ENCODE assay signal across 32 cellular contexts in genomic region chr5:61001647-61002046, GRCh38.
"Had no signal": no experiment of that assay in that cellular context is flagged by ENCODE, and none has a peak within 500 bp of the region (broad histone marks: within the 10 kb centered on the region; RNA-seq: fewer than 3 reads in every experiment).

No MANE protein-coding gene starts in this region.

- H3K27me3 Mint-ChIP-seq: naive thymus-derived CD8-positive, alpha-beta T cell; natural killer cell treated with Interleukin-12 subunit alpha and Interleukin-12 subunit beta and Interleukin-15 and Interleukin-18, amount 100 ng/mL, for 72 hours; progenitor cell of endocrine pancreas; stimulated activated memory B cell treated with anti-CD40 and anti-IgM and Interleukin-4, amounts not matched to agents 10 μg/mL and 1 μg/mL and 100 μg/mL, for 72 hours; stimulated activated naive CD8-positive, alpha-beta T cell treated with anti-CD3 and anti-CD28 coated beads, Interleukin-15, amount 100 ng/mL, for 72 hours; type B pancreatic cell had no signal

- H3K27ac Mint-ChIP-seq: natural killer cell treated with Interleukin-12 subunit alpha and Interleukin-12 subunit beta and Interleukin-15 and Interleukin-18, amount 100 ng/mL, for 72 hours; nephron progenitor cell; progenitor cell of endocrine pancreas; stimulated activated memory B cell treated with anti-CD40 and anti-IgM and Interleukin-4, amounts not matched to agents 10 μg/mL and 1 μg/mL and 100 μg/mL, for 72 hours; stimulated activated naive CD8-positive, alpha-beta T cell treated with anti-CD3 and anti-CD28 coated beads, Interleukin-15, amount 100 ng/mL, for 72 hours; type B pancreatic cell had no signal

- H3K4me3 ChIP-seq: ovary, psoas muscle, skin epidermis, smooth muscle cell, spleen, suprapubic skin, testis, tibial artery, transverse colon, upper lobe of right lung, uterus had no signal

- H3K27me3 ChIP-seq: neutrophil, ovary, spleen, suprapubic skin, testis, tibial artery, transverse colon, upper lobe of right lung, uterus had no signal

- H3K27ac ChIP-seq: neutrophil, ovary, parathyroid adenoma, psoas muscle, skin epidermis, spleen, suprapubic skin, testis, tibial artery, transverse colon, upper lobe of right lung, uterus had no signal

- H3K36me3 Mint-ChIP-seq: natural killer cell treated with Interleukin-12 subunit alpha and Interleukin-12 subunit beta and Interleukin-15 and Interleukin-18, amount 100 ng/mL, for 72 hours; type B pancreatic cell had no signal

- H3K4me2 ChIP-seq: smooth muscle cell had no signal

- H3K4me1 Mint-ChIP-seq: nephron progenitor cell; neural crest cell; stimulated activated memory B cell treated with anti-CD40 and anti-IgM and Interleukin-4, amounts not matched to agents 10 μg/mL and 1 μg/mL and 100 μg/mL, for 72 hours; stimulated activated naive CD8-positive, alpha-beta T cell treated with anti-CD3 and anti-CD28 coated beads, Interleukin-15, amount 100 ng/mL, for 72 hours had no signal

- H3K9ac ChIP-seq: parathyroid adenoma had no signal

- DNase-seq: naive thymus-derived CD8-positive, alpha-beta T cell; nephron progenitor cell; nucleus accumbens; ovary; posterior cingulate gyrus; psoas muscle; right cardiac atrium; spleen; stimulated activated CD4-positive, alpha-beta T cell treated with anti-CD3 and anti-CD28 coated beads, Interleukin-12 subunit alpha, Interleukin-12 subunit beta, amount 100 ng/mL, for 4 hours; stimulated activated CD4-positive, alpha-beta T cell treated with anti-CD3 and anti-CD28 coated beads, Interleukin-1b, Interleukin-23, amount 100 ng/mL, for 48 hours; stimulated activated CD4-positive, alpha-beta T cell treated with anti-CD3 and anti-CD28 coated beads, Interleukin-4, amount 100 ng/mL, for 1 hour; stimulated activated CD4-positive, alpha-beta T cell treated with anti-CD3 and anti-CD28 coated beads, Interleukin-4, amount 100 ng/mL, for 4 hours; stimulated activated CD8-positive, alpha-beta memory T cell treated with anti-CD3 and anti-CD28 coated beads, Interleukin-4, amount 100 ng/mL, for 48 hours; stimulated activated naive CD4-positive, alpha-beta T cell; stimulated activated naive CD8-positive, alpha-beta T cell treated with anti-CD3 and anti-CD28 coated beads, Interleukin-15, amount 100 ng/mL, for 72 hours; stimulated activated naive CD8-positive, alpha-beta T cell treated with anti-CD3 and anti-CD28 coated beads, Interleukin-15, Interleukin-2, amounts not matched to agents 100 U/mL and 50 U/mL, for 24 hours; testis; tibial artery; transverse colon; upper lobe of right lung; uterus had no signal

- H3K9me3 Mint-ChIP-seq: natural killer cell treated with Interleukin-12 subunit alpha and Interleukin-12 subunit beta and Interleukin-15 and Interleukin-18, amount 100 ng/mL, for 72 hours; stimulated activated memory B cell treated with anti-CD40 and anti-IgM and Interleukin-4, amounts not matched to agents 10 μg/mL and 1 μg/mL and 100 μg/mL, for 72 hours; stimulated activated naive CD8-positive, alpha-beta T cell treated with anti-CD3 and anti-CD28 coated beads, Interleukin-15, amount 100 ng/mL, for 72 hours; type B pancreatic cell had no signal

- H3K9me3 ChIP-seq: neutrophil, ovary, psoas muscle, suprapubic skin, testis, tibial artery, transverse colon, upper lobe of right lung, uterus had no signal

- H3K4me1 ChIP-seq: spleen, suprapubic skin, testis, transverse colon, upper lobe of right lung, uterus had no signal

- H3K36me3 ChIP-seq: neutrophil, ovary, spleen, suprapubic skin, tibial artery, transverse colon, upper lobe of right lung, uterus had no signal

- H2AFZ ChIP-seq: parathyroid adenoma had no signal

- H3K4me3 Mint-ChIP-seq: naive thymus-derived CD8-positive, alpha-beta T cell; natural killer cell treated with Interleukin-12 subunit alpha and Interleukin-12 subunit beta and Interleukin-15 and Interleukin-18, amount 100 ng/mL, for 72 hours; nephron progenitor cell; neural crest cell; stimulated activated memory B cell treated with anti-CD40 and anti-IgM and Interleukin-4, amounts not matched to agents 10 μg/mL and 1 μg/mL and 100 μg/mL, for 72 hours; stimulated activated naive CD8-positive, alpha-beta T cell treated with anti-CD3 and anti-CD28 coated beads, Interleukin-15, amount 100 ng/mL, for 72 hours; type B pancreatic cell had no signal

- ATAC-seq: naive thymus-derived CD8-positive, alpha-beta T cell; natural killer cell treated with Interleukin-12 subunit alpha and Interleukin-12 subunit beta and Interleukin-15 and Interleukin-18, amount 100 ng/mL, for 72 hours; right cardiac atrium; sciatic nerve; stimulated activated memory B cell treated with anti-CD40 and anti-IgM and Interleukin-4, amounts not matched to agents 10 μg/mL and 1 μg/mL and 100 μg/mL, for 72 hours; stimulated activated naive CD8-positive, alpha-beta T cell treated with anti-CD3 and anti-CD28 coated beads, Interleukin-15, amount 100 ng/mL, for 72 hours; stimulated activated naive CD8-positive, alpha-beta T cell treated with anti-CD3 and anti-CD28 coated beads, Interleukin-15, Interleukin-2, amounts not matched to agents 100 U/mL and 50 U/mL, for 24 hours; upper lobe of right lung had no signal
